ENCODE assay signal across 8 cellular contexts in the genomic region with DNA sequence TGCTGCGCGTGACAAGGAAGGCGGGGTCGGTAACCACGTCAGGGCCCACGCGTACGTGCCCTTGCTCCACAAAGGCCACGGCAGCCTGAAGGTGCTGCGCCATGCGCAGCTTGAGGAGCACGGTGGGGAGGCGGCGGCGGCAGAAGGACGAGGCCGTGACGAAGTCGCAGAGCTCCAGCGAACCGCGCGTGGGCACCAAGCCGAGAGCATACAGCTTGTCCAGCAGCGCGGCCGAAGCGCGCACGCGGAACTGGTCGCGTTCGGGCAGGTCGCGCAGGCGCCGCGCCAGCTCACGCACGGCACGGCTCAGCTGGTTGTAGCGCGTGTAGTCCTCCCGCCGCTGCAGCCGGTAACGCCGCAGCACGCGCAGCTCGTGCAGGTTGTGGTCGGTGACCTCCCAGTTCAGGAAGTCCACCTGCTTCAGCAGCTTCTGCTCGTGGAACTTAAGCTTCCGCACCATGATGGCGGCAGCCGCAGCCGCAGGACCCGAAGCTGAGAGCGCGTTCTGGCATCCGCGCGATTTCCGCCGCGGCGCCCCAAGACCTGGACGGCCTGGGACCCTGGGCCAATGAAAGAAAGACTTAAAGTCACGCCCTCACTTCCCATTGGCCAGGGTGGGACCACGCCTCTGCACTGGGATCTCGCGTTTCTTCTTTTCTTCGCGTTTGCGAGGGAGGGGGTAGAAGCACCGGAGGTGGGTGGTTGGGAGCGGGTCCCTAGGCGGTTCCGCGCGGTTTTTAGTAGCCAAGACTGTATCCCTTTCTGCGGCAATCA. TPM values are rescaled to one million over a fixed set of nuclear protein-coding genes. Genes with fewer than 3 reads are reported as not detected.
DNase-seq lines count a peak whose midpoint lies in the region; ATAC-seq and TF ChIP-seq lines count a peak whose summit lies in the region.

A gene with protein sequence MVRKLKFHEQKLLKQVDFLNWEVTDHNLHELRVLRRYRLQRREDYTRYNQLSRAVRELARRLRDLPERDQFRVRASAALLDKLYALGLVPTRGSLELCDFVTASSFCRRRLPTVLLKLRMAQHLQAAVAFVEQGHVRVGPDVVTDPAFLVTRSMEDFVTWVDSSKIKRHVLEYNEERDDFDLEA (minus strand): TSS at position 516 of the 774 bp plus-strand sequence. CDS start 56 bp downstream, at position 460.

- CTCF ChIA-PET in SK-N-SH (lab: Yijun Ruan, JAX): interaction anchor here (0.9 to 4.0 kb wide), 15 partner anchors 14 to 272 kb away, joined by 3 to 27 read pairs (median 4); a partner anchor contains a TSS

- H3K79me2 ChIP-seq in SK-N-SH (ENCODE audit: insufficient read depth): peaks cover 49% of the 10 kb centered on the region

- peak; percentile 74 to 89 for TF ChIP-seq POLR2A in suprapubic skin (IDR thresholded peaks at IDR 0.05)

- H3K4me2 ChIP-seq in SK-N-SH: peak within 1 kb of the TSS; percentile 91

- peaks cover 31% of the 10 kb centered on the region for H3F3A ChIP-seq in SK-N-SH (replicated peaks; ENCODE audit: insufficient read depth)

- POLR2A ChIA-PET in SK-N-SH (lab: Yijun Ruan, JAX): interaction anchor here (0.6 to 2.5 kb wide), 11 partner anchors 9 to 271 kb away, joined by 3 to 31 read pairs (median 6); a partner anchor contains a TSS

- no peaks in the 10 kb centered on the region for H3K9me2 ChIP-seq in SK-N-SH

- peaks cover 0 to 5% of the 10 kb centered on the region in 2 experiments for H3K36me3 ChIP-seq in SK-N-SH (replicated peaks in 1 of 2; ENCODE audit: control insufficient read depth in 1 of 2, insufficient read depth in 2 of 2, low read length in 1 of 2)
- H3K36me3 ChIP-seq in suprapubic skin: peaks cover 6% of the 10 kb centered on the region

- peak within 1 kb of the TSS; percentile 83 for H3K9ac ChIP-seq in SK-N-SH

- H3K9me3 ChIP-seq in SK-N-SH: no peaks in the 10 kb centered on the region
- H3K9me3 ChIP-seq in suprapubic skin: no peaks in the 10 kb centered on the region

- 1% methylated on average over 41 of the region's 83 CpGs for WGBS in SK-N-SH (ENCODE audit: low lambda C conversion rate)
- WGBS in suprapubic skin: 0% methylated on average over 4 of the region's 83 CpGs

- H3K4me3 ChIP-seq in SK-N-SH (ENCODE audit: low read depth in 2 of 2, low read length in 1 of 2) (peak within 1 kb of the TSS; percentile 71 to 76), suprapubic skin (peak within 1 kb of the TSS; percentile 85)

- TF ChIP-seq CTCF in SK-N-SH (IDR thresholded peaks at IDR 0.05) (no peak), suprapubic skin (IDR thresholded peaks at IDR 0.05) (no peak)

- peaks cover 11% of the 10 kb centered on the region in 2 experiments; a peak in 2 of 4 replicates for H3K4me1 ChIP-seq in SK-N-SH (ENCODE audit: control insufficient read depth in 1 of 2, insufficient read depth in 2 of 2, low read depth in 1 of 2, low read length in 1 of 2)
- peaks cover 52% of the 10 kb centered on the region for H3K4me1 ChIP-seq in suprapubic skin

- peak within 1 kb of the TSS; percentile 87 to 92 for H3K27ac ChIP-seq in SK-N-SH (ENCODE audit: low read depth in 2 of 2, low read length in 1 of 2)
- peak within 1 kb of the TSS; percentile 96 for H3K27ac ChIP-seq in suprapubic skin

- peak; percentile 94 for DNase-seq in GM04504 (ENCODE audit: low read depth)
- peak; percentile 96 for DNase-seq in NCI-H1048 (lab: John Stamatoyannopoulos, UW)
- peak; percentile 98 for DNase-seq in SK-N-SH
- DNase-seq in activated naive CD4-positive, alpha-beta T cell treated with anti-CD3 and anti-CD28 coated beads, Interleukin-2, amount 50 U/mL, for 16 hours: peak; percentile 94
- peak; percentile 99 for DNase-seq in germinal center (ENCODE audit: low spot score)
- DNase-seq in nucleus accumbens (lab: John Stamatoyannopoulos, UW): peak; percentile 49 to 98 (median 94)
- peak; percentile 98 to 99 for DNase-seq in suprapubic skin (ENCODE audit: low spot score in 2 of 2)

- no peaks in the 10 kb centered on the region for H3K27me3 ChIP-seq in SK-N-SH (ENCODE audit: insufficient read depth)
- no peaks in the 10 kb centered on the region for H3K27me3 ChIP-seq in suprapubic skin

- TF ChIP-seq EP300 in SK-N-SH (IDR thresholded peaks at IDR 0.05; ENCODE audit: borderline replicate concordance in 1 of 2, low read depth in 1 of 2, low read length in 1 of 2) (no peak), suprapubic skin (IDR thresholded peaks at IDR 0.05) (no peak)

- peak within 1 kb of the TSS; percentile 61 for H2AFZ ChIP-seq in SK-N-SH (ENCODE audit: low read depth)

- ATAC-seq in HG02571 (IDR thresholded peaks at IDR 0.05; ENCODE audit: unreplicated experiment): peak; percentile 91

- peaks cover 20% of the 10 kb centered on the region for H4K20me1 ChIP-seq in SK-N-SH (ENCODE audit: insufficient read depth)

- no peak for TF ChIP-seq RAD21 in SK-N-SH (IDR thresholded peaks at IDR 0.05; ENCODE audit: low read length)

TF ChIP-seq in SK-N-SH, 30 proteins besides CTCF, POLR2A, EP300 and RAD21 (continues in another document):
- TF ChIP-seq MXI1 (IDR thresholded peaks at IDR 0.05; ENCODE audit: low read depth, low read length) (peak; percentile 69), POLR2AphosphoS5 (IDR thresholded peaks at IDR 0.05; ENCODE audit: low read depth, low read length) (peak; percentile 97), EZH2phosphoT487 (IDR thresholded peaks at IDR 0.05; ENCODE audit: borderline replicate concordance, low read depth) (no peak), RFX5 (IDR thresholded peaks at IDR 0.05; ENCODE audit: low read length) (no peak), NFIC (IDR thresholded peaks at IDR 0.05; ENCODE audit: borderline replicate concordance) (no peak), ELF1 (IDR thresholded peaks at IDR 0.05) (peak; percentile 73), NRF1 (IDR thresholded peaks at IDR 0.05; ENCODE audit: low read depth, low read length) (peak; percentile 53), YY1 (IDR thresholded peaks at IDR 0.05; ENCODE audit: low read depth) (peak; percentile 90), MEF2A (IDR thresholded peaks at IDR 0.05; ENCODE audit: borderline replicate concordance, low read depth) (no peak), TCF12 (IDR thresholded peaks at IDR 0.05) (no peak; the same call in 1 of the 2 replicates), TAF1 (IDR thresholded peaks at IDR 0.05; ENCODE audit: borderline replicate concordance, low read depth, low read length) (peak; percentile 90), TEAD4 (IDR thresholded peaks at IDR 0.05; ENCODE audit: borderline replicate concordance, insufficient read depth) (no peak), JUND (IDR thresholded peaks at IDR 0.05) (no peak), FOXJ3 (CRISPR knock-in tag; IDR thresholded peaks at IDR 0.05) (no peak), GABPA (IDR thresholded peaks at IDR 0.05; ENCODE audit: low read depth) (peak; percentile 65), RXRA (IDR thresholded peaks at IDR 0.05; ENCODE audit: borderline replicate concordance, low read depth) (no peak)
- TF ChIP-seq, protein P1, sequence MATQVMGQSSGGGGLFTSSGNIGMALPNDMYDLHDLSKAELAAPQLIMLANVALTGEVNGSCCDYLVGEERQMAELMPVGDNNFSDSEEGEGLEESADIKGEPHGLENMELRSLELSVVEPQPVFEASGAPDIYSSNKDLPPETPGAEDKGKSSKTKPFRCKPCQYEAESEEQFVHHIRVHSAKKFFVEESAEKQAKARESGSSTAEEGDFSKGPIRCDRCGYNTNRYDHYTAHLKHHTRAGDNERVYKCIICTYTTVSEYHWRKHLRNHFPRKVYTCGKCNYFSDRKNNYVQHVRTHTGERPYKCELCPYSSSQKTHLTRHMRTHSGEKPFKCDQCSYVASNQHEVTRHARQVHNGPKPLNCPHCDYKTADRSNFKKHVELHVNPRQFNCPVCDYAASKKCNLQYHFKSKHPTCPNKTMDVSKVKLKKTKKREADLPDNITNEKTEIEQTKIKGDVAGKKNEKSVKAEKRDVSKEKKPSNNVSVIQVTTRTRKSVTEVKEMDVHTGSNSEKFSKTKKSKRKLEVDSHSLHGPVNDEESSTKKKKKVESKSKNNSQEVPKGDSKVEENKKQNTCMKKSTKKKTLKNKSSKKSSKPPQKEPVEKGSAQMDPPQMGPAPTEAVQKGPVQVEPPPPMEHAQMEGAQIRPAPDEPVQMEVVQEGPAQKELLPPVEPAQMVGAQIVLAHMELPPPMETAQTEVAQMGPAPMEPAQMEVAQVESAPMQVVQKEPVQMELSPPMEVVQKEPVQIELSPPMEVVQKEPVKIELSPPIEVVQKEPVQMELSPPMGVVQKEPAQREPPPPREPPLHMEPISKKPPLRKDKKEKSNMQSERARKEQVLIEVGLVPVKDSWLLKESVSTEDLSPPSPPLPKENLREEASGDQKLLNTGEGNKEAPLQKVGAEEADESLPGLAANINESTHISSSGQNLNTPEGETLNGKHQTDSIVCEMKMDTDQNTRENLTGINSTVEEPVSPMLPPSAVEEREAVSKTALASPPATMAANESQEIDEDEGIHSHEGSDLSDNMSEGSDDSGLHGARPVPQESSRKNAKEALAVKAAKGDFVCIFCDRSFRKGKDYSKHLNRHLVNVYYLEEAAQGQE (IDR thresholded peaks at IDR 0.05; ENCODE audit: low read depth, low read length): no peak
- TF ChIP-seq, protein P2, sequence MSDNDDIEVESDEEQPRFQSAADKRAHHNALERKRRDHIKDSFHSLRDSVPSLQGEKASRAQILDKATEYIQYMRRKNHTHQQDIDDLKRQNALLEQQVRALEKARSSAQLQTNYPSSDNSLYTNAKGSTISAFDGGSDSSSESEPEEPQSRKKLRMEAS (IDR thresholded peaks at IDR 0.05; ENCODE audit: low read depth): peak; percentile 75
- TF ChIP-seq, protein P3, sequence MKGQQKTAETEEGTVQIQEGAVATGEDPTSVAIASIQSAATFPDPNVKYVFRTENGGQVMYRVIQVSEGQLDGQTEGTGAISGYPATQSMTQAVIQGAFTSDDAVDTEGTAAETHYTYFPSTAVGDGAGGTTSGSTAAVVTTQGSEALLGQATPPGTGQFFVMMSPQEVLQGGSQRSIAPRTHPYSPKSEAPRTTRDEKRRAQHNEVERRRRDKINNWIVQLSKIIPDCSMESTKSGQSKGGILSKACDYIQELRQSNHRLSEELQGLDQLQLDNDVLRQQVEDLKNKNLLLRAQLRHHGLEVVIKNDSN (IDR thresholded peaks at IDR 0.05; ENCODE audit: borderline replicate concordance, low read depth): 0 out of 2 replicates have a peak, but pooled peaks have one; percentile 7
- TF ChIP-seq, protein P4, sequence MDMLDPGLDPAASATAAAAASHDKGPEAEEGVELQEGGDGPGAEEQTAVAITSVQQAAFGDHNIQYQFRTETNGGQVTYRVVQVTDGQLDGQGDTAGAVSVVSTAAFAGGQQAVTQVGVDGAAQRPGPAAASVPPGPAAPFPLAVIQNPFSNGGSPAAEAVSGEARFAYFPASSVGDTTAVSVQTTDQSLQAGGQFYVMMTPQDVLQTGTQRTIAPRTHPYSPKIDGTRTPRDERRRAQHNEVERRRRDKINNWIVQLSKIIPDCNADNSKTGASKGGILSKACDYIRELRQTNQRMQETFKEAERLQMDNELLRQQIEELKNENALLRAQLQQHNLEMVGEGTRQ (IDR thresholded peaks at IDR 0.05; ENCODE audit: borderline replicate concordance, low read depth, low read length): no peak

RNA-seq across cellular contexts. Expression of the gene that starts here (rescaled TPM):
- polyA plus RNA-seq in SK-N-SH (2012; rRNA removed): 56.1 and 56.2 TPM in 2 replicates
- polyA plus RNA-seq in SK-N-SH (2012; cell fraction: cytosol; rRNA removed): 56.4 and 60.8 TPM in 2 replicates
- polyA plus RNA-seq in SK-N-SH (2012; cell fraction: nucleus; rRNA removed): 37.9 and 42.6 TPM in 2 replicates
- total RNA-seq in suprapubic skin: 100 to 1,000 TPM; 139 to 273 (median 180) TPM

Comparison
In these comparisons a context has a peak if more than half of its experiments do, and no peak if none do; other contexts are left out.
1. Peak in every context shown above with its lines: DNase-seq, ATAC-seq, H3K4me3 ChIP-seq and H3K27ac ChIP-seq.